Comparison of ENCODE assay signal across 2 cellular contexts in the genomic region with DNA sequence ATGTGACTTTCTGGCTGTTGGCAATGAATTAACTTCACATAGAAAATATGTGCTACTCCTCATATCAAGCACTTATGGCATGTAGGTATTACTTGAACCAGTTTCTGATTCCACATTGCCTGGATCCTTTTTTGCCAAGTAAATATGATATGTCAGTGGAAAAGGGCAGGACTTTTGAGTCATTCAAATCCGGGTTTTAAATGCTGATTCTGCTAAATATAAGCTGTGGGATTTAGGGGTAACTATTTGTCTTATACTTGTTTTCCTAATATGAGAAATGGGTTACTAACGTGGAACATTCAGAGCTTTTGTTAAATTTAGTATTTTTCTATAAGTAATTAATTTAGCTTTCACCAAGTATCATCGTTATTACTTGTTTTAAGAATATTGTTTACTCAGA.
TF ChIP-seq lines count a peak whose summit lies in the region.

No MANE protein-coding gene starts in this region.

TF ChIP-seq in HepG2, 621 proteins besides CTCF, POLR2A, EP300 and RAD21 (continued from another document):
- TF ChIP-seq CREB1 (IDR thresholded peaks at IDR 0.05) (no peak), CREB1 (CRISPR knock-in tag; IDR thresholded peaks at IDR 0.05) (no peak)

TF ChIP-seq in K562, 482 proteins besides CTCF, POLR2A, EP300 and RAD21 (continued from another document):
- TF ChIP-seq, protein P1, sequence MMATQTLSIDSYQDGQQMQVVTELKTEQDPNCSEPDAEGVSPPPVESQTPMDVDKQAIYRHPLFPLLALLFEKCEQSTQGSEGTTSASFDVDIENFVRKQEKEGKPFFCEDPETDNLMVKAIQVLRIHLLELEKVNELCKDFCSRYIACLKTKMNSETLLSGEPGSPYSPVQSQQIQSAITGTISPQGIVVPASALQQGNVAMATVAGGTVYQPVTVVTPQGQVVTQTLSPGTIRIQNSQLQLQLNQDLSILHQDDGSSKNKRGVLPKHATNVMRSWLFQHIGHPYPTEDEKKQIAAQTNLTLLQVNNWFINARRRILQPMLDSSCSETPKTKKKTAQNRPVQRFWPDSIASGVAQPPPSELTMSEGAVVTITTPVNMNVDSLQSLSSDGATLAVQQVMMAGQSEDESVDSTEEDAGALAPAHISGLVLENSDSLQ (IDR thresholded peaks at IDR 0.05): no peak
- TF ChIP-seq NCOA2 (IDR thresholded peaks at IDR 0.05; ENCODE audit: partially characterized antibody in 2 of 2) (no peak), L3MBTL2 (IDR thresholded peaks at IDR 0.05) (no peak), SMC3 (conservative IDR thresholded peaks at IDR 0.05; ENCODE audit: insufficient read depth, low read depth, low read length) (no peak), MAFG (tag; conservative IDR thresholded peaks at IDR 0.05) (0 out of 2 replicates have a peak, but pooled peaks have one; percentile 18), SIN3A (IDR thresholded peaks at IDR 0.05; ENCODE audit: borderline replicate concordance in 2 of 2, control insufficient read depth in 1 of 2, low read depth in 2 of 2, low read length in 2 of 2) (no peak), NCOA4 (IDR thresholded peaks at IDR 0.05; ENCODE audit: partially characterized antibody) (no peak), PURB (CRISPR knock-in tag; IDR thresholded peaks at IDR 0.05; ENCODE audit: low read depth) (no peak), ZNF224 (CRISPR knock-in tag; IDR thresholded peaks at IDR 0.05) (no peak), ZNF316 (IDR thresholded peaks at IDR 0.05) (peak; percentile 55), TARDBP (IDR thresholded peaks at IDR 0.05) (no peak), ZNF124 (CRISPR knock-in tag; IDR thresholded peaks at IDR 0.05) (no peak), ZNF785 (CRISPR knock-in tag; IDR thresholded peaks at IDR 0.05) (no peak), MTA3 (IDR thresholded peaks at IDR 0.05; ENCODE audit: borderline replicate concordance) (no peak), TEAD1 (CRISPR knock-in tag; IDR thresholded peaks at IDR 0.05) (no peak), ETS2 (tag; IDR thresholded peaks at IDR 0.05; ENCODE audit: borderline replicate concordance, poor library complexity, severe bottlenecking) (no peak), U2AF1 (optimal IDR thresholded peaks at IDR 0.05; ENCODE audit: low read depth, low read length) (no peak), KDM2B (CRISPR knock-in tag; IDR thresholded peaks at IDR 0.05) (no peak)
- TF ChIP-seq, protein P2, sequence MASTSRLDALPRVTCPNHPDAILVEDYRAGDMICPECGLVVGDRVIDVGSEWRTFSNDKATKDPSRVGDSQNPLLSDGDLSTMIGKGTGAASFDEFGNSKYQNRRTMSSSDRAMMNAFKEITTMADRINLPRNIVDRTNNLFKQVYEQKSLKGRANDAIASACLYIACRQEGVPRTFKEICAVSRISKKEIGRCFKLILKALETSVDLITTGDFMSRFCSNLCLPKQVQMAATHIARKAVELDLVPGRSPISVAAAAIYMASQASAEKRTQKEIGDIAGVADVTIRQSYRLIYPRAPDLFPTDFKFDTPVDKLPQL (IDR thresholded peaks at IDR 0.05; ENCODE audit: extremely low read depth, insufficient read length): no peak
- TF ChIP-seq, protein P3, sequence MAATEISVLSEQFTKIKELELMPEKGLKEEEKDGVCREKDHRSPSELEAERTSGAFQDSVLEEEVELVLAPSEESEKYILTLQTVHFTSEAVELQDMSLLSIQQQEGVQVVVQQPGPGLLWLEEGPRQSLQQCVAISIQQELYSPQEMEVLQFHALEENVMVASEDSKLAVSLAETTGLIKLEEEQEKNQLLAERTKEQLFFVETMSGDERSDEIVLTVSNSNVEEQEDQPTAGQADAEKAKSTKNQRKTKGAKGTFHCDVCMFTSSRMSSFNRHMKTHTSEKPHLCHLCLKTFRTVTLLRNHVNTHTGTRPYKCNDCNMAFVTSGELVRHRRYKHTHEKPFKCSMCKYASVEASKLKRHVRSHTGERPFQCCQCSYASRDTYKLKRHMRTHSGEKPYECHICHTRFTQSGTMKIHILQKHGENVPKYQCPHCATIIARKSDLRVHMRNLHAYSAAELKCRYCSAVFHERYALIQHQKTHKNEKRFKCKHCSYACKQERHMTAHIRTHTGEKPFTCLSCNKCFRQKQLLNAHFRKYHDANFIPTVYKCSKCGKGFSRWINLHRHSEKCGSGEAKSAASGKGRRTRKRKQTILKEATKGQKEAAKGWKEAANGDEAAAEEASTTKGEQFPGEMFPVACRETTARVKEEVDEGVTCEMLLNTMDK (IDR thresholded peaks at IDR 0.05; ENCODE audit: borderline replicate concordance, insufficient read depth, low read depth, low read length, poor library complexity, severe bottlenecking): no peak
- TF ChIP-seq, protein P4, sequence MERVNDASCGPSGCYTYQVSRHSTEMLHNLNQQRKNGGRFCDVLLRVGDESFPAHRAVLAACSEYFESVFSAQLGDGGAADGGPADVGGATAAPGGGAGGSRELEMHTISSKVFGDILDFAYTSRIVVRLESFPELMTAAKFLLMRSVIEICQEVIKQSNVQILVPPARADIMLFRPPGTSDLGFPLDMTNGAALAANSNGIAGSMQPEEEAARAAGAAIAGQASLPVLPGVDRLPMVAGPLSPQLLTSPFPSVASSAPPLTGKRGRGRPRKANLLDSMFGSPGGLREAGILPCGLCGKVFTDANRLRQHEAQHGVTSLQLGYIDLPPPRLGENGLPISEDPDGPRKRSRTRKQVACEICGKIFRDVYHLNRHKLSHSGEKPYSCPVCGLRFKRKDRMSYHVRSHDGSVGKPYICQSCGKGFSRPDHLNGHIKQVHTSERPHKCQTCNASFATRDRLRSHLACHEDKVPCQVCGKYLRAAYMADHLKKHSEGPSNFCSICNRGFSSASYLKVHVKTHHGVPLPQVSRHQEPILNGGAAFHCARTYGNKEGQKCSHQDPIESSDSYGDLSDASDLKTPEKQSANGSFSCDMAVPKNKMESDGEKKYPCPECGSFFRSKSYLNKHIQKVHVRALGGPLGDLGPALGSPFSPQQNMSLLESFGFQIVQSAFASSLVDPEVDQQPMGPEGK (CRISPR knock-in tag; IDR thresholded peaks at IDR 0.05; ENCODE audit: borderline replicate concordance): no peak
- TF ChIP-seq, protein P5, sequence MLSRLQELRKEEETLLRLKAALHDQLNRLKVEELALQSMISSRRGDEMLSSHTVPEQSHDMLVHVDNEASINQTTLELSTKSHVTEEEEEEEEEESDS (CRISPR knock-in tag; IDR thresholded peaks at IDR 0.05): no peak
- TF ChIP-seq, protein P6, sequence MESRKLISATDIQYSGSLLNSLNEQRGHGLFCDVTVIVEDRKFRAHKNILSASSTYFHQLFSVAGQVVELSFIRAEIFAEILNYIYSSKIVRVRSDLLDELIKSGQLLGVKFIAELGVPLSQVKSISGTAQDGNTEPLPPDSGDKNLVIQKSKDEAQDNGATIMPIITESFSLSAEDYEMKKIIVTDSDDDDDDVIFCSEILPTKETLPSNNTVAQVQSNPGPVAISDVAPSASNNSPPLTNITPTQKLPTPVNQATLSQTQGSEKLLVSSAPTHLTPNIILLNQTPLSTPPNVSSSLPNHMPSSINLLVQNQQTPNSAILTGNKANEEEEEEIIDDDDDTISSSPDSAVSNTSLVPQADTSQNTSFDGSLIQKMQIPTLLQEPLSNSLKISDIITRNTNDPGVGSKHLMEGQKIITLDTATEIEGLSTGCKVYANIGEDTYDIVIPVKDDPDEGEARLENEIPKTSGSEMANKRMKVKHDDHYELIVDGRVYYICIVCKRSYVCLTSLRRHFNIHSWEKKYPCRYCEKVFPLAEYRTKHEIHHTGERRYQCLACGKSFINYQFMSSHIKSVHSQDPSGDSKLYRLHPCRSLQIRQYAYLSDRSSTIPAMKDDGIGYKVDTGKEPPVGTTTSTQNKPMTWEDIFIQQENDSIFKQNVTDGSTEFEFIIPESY (CRISPR knock-in tag; IDR thresholded peaks at IDR 0.05): no peak
- TF ChIP-seq, protein P7, sequence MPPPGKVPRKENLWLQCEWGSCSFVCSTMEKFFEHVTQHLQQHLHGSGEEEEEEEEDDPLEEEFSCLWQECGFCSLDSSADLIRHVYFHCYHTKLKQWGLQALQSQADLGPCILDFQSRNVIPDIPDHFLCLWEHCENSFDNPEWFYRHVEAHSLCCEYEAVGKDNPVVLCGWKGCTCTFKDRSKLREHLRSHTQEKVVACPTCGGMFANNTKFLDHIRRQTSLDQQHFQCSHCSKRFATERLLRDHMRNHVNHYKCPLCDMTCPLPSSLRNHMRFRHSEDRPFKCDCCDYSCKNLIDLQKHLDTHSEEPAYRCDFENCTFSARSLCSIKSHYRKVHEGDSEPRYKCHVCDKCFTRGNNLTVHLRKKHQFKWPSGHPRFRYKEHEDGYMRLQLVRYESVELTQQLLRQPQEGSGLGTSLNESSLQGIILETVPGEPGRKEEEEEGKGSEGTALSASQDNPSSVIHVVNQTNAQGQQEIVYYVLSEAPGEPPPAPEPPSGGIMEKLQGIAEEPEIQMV (tag; conservative IDR thresholded peaks at IDR 0.05; ENCODE audit: low read depth): no peak
